In the genomic region with DNA sequence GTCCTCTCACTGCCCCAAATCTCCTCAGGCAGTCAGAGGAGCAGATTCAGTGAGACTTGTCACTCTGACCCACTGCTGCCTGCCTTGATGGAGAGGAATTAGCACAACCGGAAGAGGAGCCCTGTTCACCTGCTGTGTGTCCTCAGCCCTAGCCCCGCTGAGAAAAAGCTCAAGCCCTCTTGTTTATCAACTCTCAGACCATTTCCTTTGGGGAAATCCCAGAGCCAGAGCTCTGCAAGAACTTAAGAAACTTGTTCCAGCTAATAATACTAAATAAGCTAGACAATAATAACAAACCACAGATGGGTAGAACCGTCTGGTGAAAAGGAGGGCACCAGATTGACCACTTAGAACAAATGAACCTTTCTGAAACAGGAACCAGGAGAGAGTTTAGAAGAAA, we compare ENCODE assay signal across 12 cellular contexts. TPM values are rescaled to one million over a fixed set of nuclear protein-coding genes. Genes with fewer than 3 reads are reported as not detected.
DNase-seq lines count a peak whose midpoint lies in the region; ATAC-seq and TF ChIP-seq lines count a peak whose summit lies in the region.
"Had no signal": no experiment of that assay in that cellular context is flagged by ENCODE, and none has a peak within 500 bp of the region (broad histone marks: within the 10 kb centered on the region; RNA-seq: fewer than 3 reads in every experiment).

No MANE protein-coding gene starts in this region.

- no peak overlapping the region for H3K4me2 ChIP-seq in Karpas-422 (ENCODE audit: low read depth, low read length, poor library complexity, severe bottlenecking)

- no peaks in the 10 kb centered on the region for H4K20me1 ChIP-seq in Karpas-422 (ENCODE audit: insufficient read depth, low read depth, low read length)

- no peaks in the 10 kb centered on the region for H3K9me2 ChIP-seq in Karpas-422 (replicated peaks; ENCODE audit: insufficient read depth, low read length)

- intact Hi-C loops in natural killer cell (cut with micrococcal nuclease): no loop called here

- peaks cover 0 to 2% of the 10 kb centered on the region in 2 donors for H3K9me3 Mint-ChIP-seq in natural killer cell

- H3K27ac Mint-ChIP-seq in natural killer cell: peak overlapping the region; percentile 53 to 70
- H3K27ac Mint-ChIP-seq: activated CD8-positive, alpha-beta memory T cell treated with anti-CD3 and anti-CD28 coated beads, Interleukin-2, amount 10 ng/mL, durations not matched to agents 7 days and 5 days had no signal

- H3K79me2 ChIP-seq in Karpas-422 (ENCODE audit: low read length): no peaks in the 10 kb centered on the region

- peaks cover 17 to 25% of the 10 kb centered on the region in 2 donors for H3K4me1 Mint-ChIP-seq in natural killer cell

- H3K9ac ChIP-seq in Karpas-422 (ENCODE audit: low read length): no peak overlapping the region

- no peaks in the 10 kb centered on the region; the same call in 1 of the 2 replicates for H3K9me3 ChIP-seq in Karpas-422 (ENCODE audit: low read length)

- H3K4me3 Mint-ChIP-seq in natural killer cell: no peak overlapping the region
- H3K4me3 Mint-ChIP-seq: activated CD8-positive, alpha-beta memory T cell treated with anti-CD3 and anti-CD28 coated beads, Interleukin-2, amount 10 ng/mL, durations not matched to agents 7 days and 5 days had no signal

- peaks cover 9% of the 10 kb centered on the region for H3K36me3 Mint-ChIP-seq in natural killer cell

- peak; percentile 80 for ATAC-seq in GM19043 (IDR thresholded peaks at IDR 0.05; ENCODE audit: low read depth, unreplicated experiment)
- peak; percentile 81 for ATAC-seq in HG02642 (IDR thresholded peaks at IDR 0.05; ENCODE audit: poor library complexity, unreplicated experiment)
- peak; percentile 70 to 83 (median 82) for ATAC-seq in natural killer cell
- ATAC-seq: activated CD8-positive, alpha-beta memory T cell treated with anti-CD3 and anti-CD28 coated beads, Interleukin-2, amount 10 ng/mL, durations not matched to agents 7 days and 5 days; foreskin keratinocyte had no signal

- H3K4me3 ChIP-seq in Karpas-422 (ENCODE audit: low read length): no peak overlapping the region
- H3K4me3 ChIP-seq in H7 (ENCODE audit: insufficient read depth, low read depth, low read length): no peak overlapping the region

- TF ChIP-seq CTCF in natural killer cell (IDR thresholded peaks at IDR 0.05): no peak

- peak overlapping the region; percentile 62 for H3K27ac ChIP-seq in Karpas-422 (ENCODE audit: low read length)

- H3K36me3 ChIP-seq in Karpas-422 (ENCODE audit: insufficient read depth, low read length) (no peaks in the 10 kb centered on the region), H7 (replicated peaks; ENCODE audit: control insufficient read depth, insufficient read depth, low read length) (no peaks in the 10 kb centered on the region)

- H3K27me3 Mint-ChIP-seq in natural killer cell (ENCODE audit: low read depth in 2 of 2): no peaks in the 10 kb centered on the region
- H3K27me3 Mint-ChIP-seq: activated CD8-positive, alpha-beta memory T cell treated with anti-CD3 and anti-CD28 coated beads, Interleukin-2, amount 10 ng/mL, durations not matched to agents 7 days and 5 days had no signal

- POLR2A ChIA-PET in HEK293T (lab: Yijun Ruan, JAX): interaction anchor here (1.4 kb wide), 1 partner anchor 15 kb away, joined by 3 read pairs; no protein-coding TSS in a partner anchor

- CTCF ChIA-PET in HEK293T (lab: Yijun Ruan, JAX): interaction anchor here (0.6 kb wide), 1 partner anchor 106 kb away, joined by 4 read pairs; no protein-coding TSS in a partner anchor

- peaks cover 47% of the 10 kb centered on the region for H3K4me1 ChIP-seq in Karpas-422 (ENCODE audit: low read length)

- DNase-seq in Karpas-422: no peak
- no peak for DNase-seq in natural killer cell
- DNase-seq in NCI-H1105 (lab: John Stamatoyannopoulos, UW): no peak
- no peak for DNase-seq in HEK293T (ENCODE audit: extremely low spot score)
- DNase-seq in Ammon's horn (ENCODE audit: low spot score): no peak
- no peak for DNase-seq in H7
- DNase-seq: activated CD8-positive, alpha-beta memory T cell treated with anti-CD3 and anti-CD28 coated beads, Interleukin-2, amount 10 ng/mL, durations not matched to agents 7 days and 5 days; foreskin keratinocyte; midbrain; NCI-H2029 treated with DMSO at 0.1 percent for 48 hours had no signal

- H3K27me3 ChIP-seq in Karpas-422 (ENCODE audit: low read length) (no peaks in the 10 kb centered on the region), H7 (ENCODE audit: control insufficient read depth, insufficient read depth, low read length) (no peaks in the 10 kb centered on the region)
- H3K27me3 ChIP-seq: foreskin keratinocyte had no signal

- H2AFZ ChIP-seq in Karpas-422 (ENCODE audit: low read length): peak overlapping the region; percentile 69

TF ChIP-seq in HEK293T, 16 proteins besides CTCF, POLR2A, EP300 and RAD21:
- TF ChIP-seq LEF1 (IDR thresholded peaks at IDR 0.05; ENCODE audit: borderline replicate concordance) (no peak), NFRKB (IDR thresholded peaks at IDR 0.05) (no peak), L3MBTL2 (conservative IDR thresholded peaks at IDR 0.05) (no peak), FOXK2 (IDR thresholded peaks at IDR 0.05) (no peak), TARDBP (IDR thresholded peaks at IDR 0.05) (no peak), BHLHE40 (IDR thresholded peaks at IDR 0.05; ENCODE audit: borderline replicate concordance) (no peak), SUZ12 (IDR thresholded peaks at IDR 0.05) (no peak), ELF4 (IDR thresholded peaks at IDR 0.05) (no peak), ZNF384 (IDR thresholded peaks at IDR 0.05) (no peak), ARNT (IDR thresholded peaks at IDR 0.05) (no peak), FOXM1 (IDR thresholded peaks at IDR 0.05; ENCODE audit: borderline replicate concordance) (no peak), HDGF (IDR thresholded peaks at IDR 0.05; ENCODE audit: borderline replicate concordance) (no peak), CTBP1 (IDR thresholded peaks at IDR 0.05; ENCODE audit: borderline replicate concordance) (no peak), SP1 (IDR thresholded peaks at IDR 0.05) (no peak), FOXA1 (IDR thresholded peaks at IDR 0.05) (no peak)
- TF ChIP-seq, protein P1, sequence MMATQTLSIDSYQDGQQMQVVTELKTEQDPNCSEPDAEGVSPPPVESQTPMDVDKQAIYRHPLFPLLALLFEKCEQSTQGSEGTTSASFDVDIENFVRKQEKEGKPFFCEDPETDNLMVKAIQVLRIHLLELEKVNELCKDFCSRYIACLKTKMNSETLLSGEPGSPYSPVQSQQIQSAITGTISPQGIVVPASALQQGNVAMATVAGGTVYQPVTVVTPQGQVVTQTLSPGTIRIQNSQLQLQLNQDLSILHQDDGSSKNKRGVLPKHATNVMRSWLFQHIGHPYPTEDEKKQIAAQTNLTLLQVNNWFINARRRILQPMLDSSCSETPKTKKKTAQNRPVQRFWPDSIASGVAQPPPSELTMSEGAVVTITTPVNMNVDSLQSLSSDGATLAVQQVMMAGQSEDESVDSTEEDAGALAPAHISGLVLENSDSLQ (IDR thresholded peaks at IDR 0.05): no peak

RNA-seq across cellular contexts. Expression of a gene that starts 37.7 kb away (rescaled TPM):
- 526 and 559 TPM in 2 replicates for total RNA-seq in Karpas-422 (2014; rRNA removed; shearing (Covaris generic); ENCODE audit: low replicate concordance)
- 100 to 1,000 TPM; 175 to 280 (median 202) TPM for total RNA-seq in natural killer cell
- 269 and 367 TPM in 2 replicates for total RNA-seq in H7 (2014; rRNA removed; shearing (Covaris generic))
